Comparison of ENCODE assay signal across 24 cellular contexts in the genomic region with DNA sequence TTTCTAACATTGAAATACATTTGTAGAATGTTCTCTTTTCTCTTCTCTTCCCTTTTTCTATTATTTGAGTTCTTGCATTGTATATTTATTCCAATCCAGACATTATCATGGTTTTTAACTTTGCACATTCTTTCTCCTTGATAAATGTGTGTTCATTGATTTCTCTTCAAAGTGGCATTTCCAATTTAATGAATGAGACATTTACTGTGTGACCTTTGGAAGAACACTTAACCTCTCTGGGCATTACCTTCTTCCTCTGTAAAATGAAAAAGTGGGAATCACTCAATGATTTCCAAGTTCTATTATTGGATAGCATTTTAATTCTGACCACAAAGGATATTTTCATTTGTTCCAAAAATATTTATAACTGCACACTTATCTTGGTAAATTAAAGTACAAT.
"Had no signal": no experiment of that assay in that cellular context is flagged by ENCODE, and none has a peak within 500 bp of the region (broad histone marks: within the 10 kb centered on the region; RNA-seq: fewer than 3 reads in every experiment).

No MANE protein-coding gene starts in this region.

- H3K9me3 Mint-ChIP-seq: mesothelial cell of epicardium had no signal

- H3K36me3 Mint-ChIP-seq: mesothelial cell of epicardium had no signal

- H3K27ac ChIP-seq: coronary artery, dorsolateral prefrontal cortex, esophagus muscularis mucosa, foreskin keratinocyte, gastroesophageal sphincter, heart right ventricle, left lung, lower lobe of right lung had no signal

- H3K4me3 Mint-ChIP-seq: mesothelial cell of epicardium had no signal

- ATAC-seq: foreskin keratinocyte, gastroesophageal sphincter, heart right ventricle, left cardiac atrium, left lung, left ventricle myocardium superior, lower lobe of right lung, mucosa of descending colon had no signal

- DNase-seq: dermis blood vessel endothelial cell; dorsolateral prefrontal cortex; effector CD4-positive, alpha-beta T cell; effector memory CD4-positive, alpha-beta T cell; foreskin keratinocyte; glutamatergic neuron; head of caudate nucleus; heart right ventricle; hippocampal formation; left cardiac atrium; left lung; left ventricle myocardium superior; lower lobe of right lung; mesenchymal stem cell; mucosa of descending colon had no signal

- H3K4me3 ChIP-seq: coronary artery, dorsolateral prefrontal cortex, esophagus muscularis mucosa, gastroesophageal sphincter, heart right ventricle, left lung, lower lobe of right lung, mucosa of descending colon had no signal

- H3K27me3 ChIP-seq: dorsolateral prefrontal cortex, esophagus muscularis mucosa, foreskin keratinocyte, gastroesophageal sphincter, heart right ventricle, left lung had no signal

- FAIRE-seq: colon, endothelial cell of umbilical vein, frontal cortex, islet of Langerhans, keratinocyte had no signal

- H3K4me1 ChIP-seq: esophagus muscularis mucosa, foreskin keratinocyte, gastroesophageal sphincter, heart right ventricle, left lung, lower lobe of right lung had no signal

- H3K27ac Mint-ChIP-seq: mesothelial cell of epicardium had no signal

- H3K9me3 ChIP-seq: esophagus muscularis mucosa, gastroesophageal sphincter, heart right ventricle, left lung, lower lobe of right lung, mucosa of descending colon had no signal

- H3K36me3 ChIP-seq: esophagus muscularis mucosa, gastroesophageal sphincter, heart right ventricle, left lung, lower lobe of right lung had no signal
